In the genomic region with DNA sequence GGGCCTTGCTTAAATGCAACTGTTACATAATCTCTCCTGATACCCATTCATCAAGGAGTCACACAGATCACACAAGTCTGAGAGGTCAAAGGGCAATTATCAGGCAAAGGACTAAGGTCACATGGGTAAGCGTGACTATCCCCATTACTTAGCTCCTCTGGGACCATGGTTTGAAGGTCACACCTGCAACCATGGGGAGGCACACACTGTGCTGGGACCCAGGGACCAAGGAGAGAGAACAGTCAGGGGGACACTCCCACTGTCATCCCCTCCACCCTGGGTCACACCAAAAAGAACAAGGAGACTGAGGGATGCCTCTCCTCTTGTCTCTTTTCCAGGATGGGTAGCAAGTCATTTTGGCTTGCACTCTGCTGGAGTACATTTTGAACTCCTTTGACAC, we compare ENCODE assay signal across 1 cellular context.
TF ChIP-seq lines count a peak whose summit lies in the region.

No MANE protein-coding gene starts in this region.

TF ChIP-seq in HCT116, 20 proteins besides CTCF, POLR2A, EP300 and RAD21:
- TF ChIP-seq, protein P1, sequence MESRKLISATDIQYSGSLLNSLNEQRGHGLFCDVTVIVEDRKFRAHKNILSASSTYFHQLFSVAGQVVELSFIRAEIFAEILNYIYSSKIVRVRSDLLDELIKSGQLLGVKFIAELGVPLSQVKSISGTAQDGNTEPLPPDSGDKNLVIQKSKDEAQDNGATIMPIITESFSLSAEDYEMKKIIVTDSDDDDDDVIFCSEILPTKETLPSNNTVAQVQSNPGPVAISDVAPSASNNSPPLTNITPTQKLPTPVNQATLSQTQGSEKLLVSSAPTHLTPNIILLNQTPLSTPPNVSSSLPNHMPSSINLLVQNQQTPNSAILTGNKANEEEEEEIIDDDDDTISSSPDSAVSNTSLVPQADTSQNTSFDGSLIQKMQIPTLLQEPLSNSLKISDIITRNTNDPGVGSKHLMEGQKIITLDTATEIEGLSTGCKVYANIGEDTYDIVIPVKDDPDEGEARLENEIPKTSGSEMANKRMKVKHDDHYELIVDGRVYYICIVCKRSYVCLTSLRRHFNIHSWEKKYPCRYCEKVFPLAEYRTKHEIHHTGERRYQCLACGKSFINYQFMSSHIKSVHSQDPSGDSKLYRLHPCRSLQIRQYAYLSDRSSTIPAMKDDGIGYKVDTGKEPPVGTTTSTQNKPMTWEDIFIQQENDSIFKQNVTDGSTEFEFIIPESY (IDR thresholded peaks at IDR 0.05; ENCODE audit: extremely low read depth, insufficient replicate concordance, low read length) = no peak
- TF ChIP-seq CBX3 (IDR thresholded peaks at IDR 0.05; ENCODE audit: low read depth) = peak; percentile 63; the same call in 1 of the 2 replicates
